In genomic region chr7:121205777-121206176, GRCh38 we compare ENCODE assay signal across 28 cellular contexts.
"Had no signal": no experiment of that assay in that cellular context is flagged by ENCODE, and none has a peak within 500 bp of the region (broad histone marks: within the 10 kb centered on the region; RNA-seq: fewer than 3 reads in every experiment).

No MANE protein-coding gene starts in this region.

- H3K4me1 ChIP-seq: adrenal gland, body of pancreas, colonic mucosa, esophagus squamous epithelium had no signal

- ATAC-seq: activated CD4-positive, alpha-beta T cell treated with anti-CD3 and anti-CD28 coated beads for 36 hours; activated CD8-positive, alpha-beta memory T cell treated with anti-CD3 and anti-CD28 coated beads, Interleukin-2, amount 10 ng/mL, durations not matched to agents 7 days and 5 days; activated CD8-positive, alpha-beta T cell treated with anti-CD3 and anti-CD28 coated beads, Interleukin-2, amount 10 ng/mL, durations not matched to agents 7 days and 5 days; activated naive CD8-positive, alpha-beta T cell treated with anti-CD3 and anti-CD28 coated beads, Interleukin-2, amount 50 U/mL, for 24 hours; body of pancreas; heart left ventricle had no signal

- H3K27ac ChIP-seq: adrenal gland, body of pancreas, colonic mucosa, epithelial cell of prostate, esophagus squamous epithelium, heart left ventricle had no signal

- DNase-seq: activated CD4-positive, alpha-beta memory T cell treated with anti-CD3 and anti-CD28 coated beads for 36 hours; activated CD4-positive, alpha-beta T cell treated with anti-CD3 and anti-CD28 coated beads for 36 hours; activated CD4-positive, alpha-beta T cell treated with anti-CD3 and anti-CD28 coated beads, Interleukin-2, amount 10 ng/mL, durations not matched to agents 24 days and 14 days; activated CD4-positive, CD25-positive, alpha-beta regulatory T cell; activated CD4-positive, CD25-positive, alpha-beta regulatory T cell treated with anti-CD3 and anti-CD28 coated beads, Interleukin-2, amount 50 U/mL, for 72 hours; activated CD8-positive, alpha-beta memory T cell treated with anti-CD3 and anti-CD28 coated beads, Interleukin-2, amount 10 ng/mL, durations not matched to agents 7 days and 5 days; activated CD8-positive, alpha-beta memory T cell treated with anti-CD3 and anti-CD28 coated beads, Interleukin-2, amount 50 U/mL, for 4 hours; activated CD8-positive, alpha-beta T cell treated with anti-CD3 and anti-CD28 coated beads, Interleukin-2, amount 10 ng/mL, durations not matched to agents 7 days and 5 days; activated effector memory CD4-positive, alpha-beta T cell treated with anti-CD3 and anti-CD28 coated beads, Interleukin-2, amount 50 U/mL, for 16 hours; activated naive CD4-positive, alpha-beta T cell treated with anti-CD3 and anti-CD28 coated beads for 36 hours; activated naive CD8-positive, alpha-beta T cell treated with anti-CD3 and anti-CD28 coated beads for 36 hours; activated naive CD8-positive, alpha-beta T cell treated with anti-CD3 and anti-CD28 coated beads, Interleukin-2, amount 50 U/mL, for 24 hours; activated T-cell treated with anti-CD3 and anti-CD28 coated beads, Interleukin-2, amount 50 U/mL, for 1 hour; activated T-cell treated with anti-CD3 and anti-CD28 coated beads, Interleukin-2, amount 50 U/mL, for 48 hours; adrenal gland; amygdala; aorta; body of pancreas; central memory CD4-positive, alpha-beta T cell; cerebellar nuclear complex; colonic mucosa; effector CD8-positive, alpha-beta T cell; esophagus squamous epithelium; foreskin fibroblast; glutamatergic neuron; heart left ventricle; T-helper 2 cell had no signal

- H3K27me3 ChIP-seq: adrenal gland, body of pancreas, colonic mucosa, esophagus squamous epithelium, heart left ventricle had no signal

- H3K36me3 ChIP-seq: adrenal gland, colonic mucosa, esophagus squamous epithelium, heart left ventricle had no signal

- H3K4me3 ChIP-seq: adrenal gland, body of pancreas, colonic mucosa, esophagus squamous epithelium, heart left ventricle had no signal

- H3K9me3 ChIP-seq: adrenal gland, body of pancreas, colonic mucosa, esophagus squamous epithelium, heart left ventricle had no signal
